Comparison of ENCODE assay signal across 11 cellular contexts in genomic region chr16:91484-91883, GRCh38. TPM values are rescaled to one million over a fixed set of nuclear protein-coding genes. Genes with fewer than 3 reads are reported as not detected.
DNase-seq lines count a peak whose midpoint lies in the region; ATAC-seq and TF ChIP-seq lines count a peak whose summit lies in the region.
"Had no signal": no experiment of that assay in that cellular context is flagged by ENCODE, and none has a peak within 500 bp of the region (broad histone marks: within the 10 kb centered on the region; RNA-seq: fewer than 3 reads in every experiment).

No MANE protein-coding gene starts in this region.

- peaks cover 12% of the 10 kb centered on the region for H3K36me3 Mint-ChIP-seq in CD4-positive, alpha-beta T cell (ENCODE audit: low read depth)

- no peaks in the 10 kb centered on the region for H3K27me3 Mint-ChIP-seq in CD4-positive, alpha-beta T cell
- H3K27me3 Mint-ChIP-seq: CD4-positive, alpha-beta memory T cell had no signal

- no peak overlapping the region for H3K4me3 ChIP-seq in parathyroid adenoma (ENCODE audit: low read depth, low read length)

- no peak overlapping the region for H3K9ac ChIP-seq in parathyroid adenoma

- no peaks in the 10 kb centered on the region for H3K9me3 ChIP-seq in parathyroid adenoma (ENCODE audit: control insufficient read depth, low read length)
- H3K9me3 ChIP-seq in CD4-positive, alpha-beta T cell (ENCODE audit: control insufficient read depth, low read length), result no peaks in the 10 kb centered on the region

- CTCF ChIA-PET in CD4-positive, alpha-beta T cell (lab: Charles Lee), result interaction anchor here (1.1 to 1.4 kb wide), 2 partner anchors 15 to 26 kb away, joined by 4 to 6 read pairs; no protein-coding TSS in a partner anchor

- H3K4me2 ChIP-seq in parathyroid adenoma (ENCODE audit: low read length), result peak overlapping the region; percentile 22

- H3K4me1 Mint-ChIP-seq in CD4-positive, alpha-beta T cell (ENCODE audit: low read depth), result no peaks in the 10 kb centered on the region
- H3K4me1 Mint-ChIP-seq: CD4-positive, alpha-beta memory T cell; nephron progenitor cell had no signal

- no peaks in the 10 kb centered on the region for H3K9me3 Mint-ChIP-seq in CD4-positive, alpha-beta T cell
- H3K9me3 Mint-ChIP-seq: activated T-helper 1 cell treated with anti-CD3 and anti-CD28 coated beads, Interleukin-12 subunit alpha, Interleukin-12 subunit beta, Interleukin-2, Interleukin-4 antibody, amounts not matched to agents 30 ng/mL and 10 ng/mL and 1 ng/mL, durations not matched to agents 14 hours and 24 hours and 36 hours; CD4-positive, alpha-beta memory T cell; nephron progenitor cell had no signal

- no peak for TF ChIP-seq CTCF in parathyroid adenoma (IDR thresholded peaks at IDR 0.05)
- TF ChIP-seq CTCF in CD4-positive, alpha-beta T cell (IDR thresholded peaks at IDR 0.05), result no peak

- no peaks in the 10 kb centered on the region for H3K27me3 ChIP-seq in parathyroid adenoma (ENCODE audit: control insufficient read depth, insufficient read depth, low read length)
- H3K27me3 ChIP-seq in CD4-positive, alpha-beta T cell (ENCODE audit: control insufficient read depth, insufficient read depth, low read length), result no peaks in the 10 kb centered on the region

- no peak overlapping the region for H3K27ac ChIP-seq in parathyroid adenoma
- H3K27ac ChIP-seq in CD4-positive, alpha-beta T cell (ENCODE audit: low read depth, low read length), result no peak overlapping the region

- peak; percentile 97 for DNase-seq in DMS79 treated with DMSO at 0.1 percent for 48 hours (lab: John Stamatoyannopoulos, UW)
- peak; percentile 80 for DNase-seq in NCI-H345 (lab: John Stamatoyannopoulos, UW)
- peak; percentile 76 for DNase-seq in fibroblast of peridontal ligament (ENCODE audit: extremely low read depth)
- no peak for DNase-seq in CD4-positive, alpha-beta T cell
- DNase-seq in OCI-M2 (lab: John Stamatoyannopoulos, UW; ENCODE audit: unreplicated experiment), result no peak
- DNase-seq in GF-D8 (lab: John Stamatoyannopoulos, UW), result no peak
- DNase-seq: CD4-positive, alpha-beta memory T cell; nephron progenitor cell had no signal

- H3K4me1 ChIP-seq in parathyroid adenoma, result no peaks in the 10 kb centered on the region

- POLR2A ChIA-PET in CD4-positive, alpha-beta T cell (lab: Charles Lee), result no interaction called here

- no peaks in the 10 kb centered on the region for H3K36me3 ChIP-seq in parathyroid adenoma (ENCODE audit: control insufficient read depth, insufficient read depth, low read length)

- intact Hi-C loops in CD4-positive, alpha-beta T cell (cut with DNase I, micrococcal nuclease), result no loop called here

- H2AFZ ChIP-seq in parathyroid adenoma, result no peak overlapping the region

- peaks cover 3% of the 10 kb centered on the region for H3K79me2 ChIP-seq in parathyroid adenoma

- H3K27ac Mint-ChIP-seq in CD4-positive, alpha-beta T cell, result no peak overlapping the region
- H3K27ac Mint-ChIP-seq: activated T-helper 1 cell treated with anti-CD3 and anti-CD28 coated beads, Interleukin-12 subunit alpha, Interleukin-12 subunit beta, Interleukin-2, Interleukin-4 antibody, amounts not matched to agents 30 ng/mL and 10 ng/mL and 1 ng/mL, durations not matched to agents 14 hours and 24 hours and 36 hours; CD4-positive, alpha-beta memory T cell; nephron progenitor cell had no signal

- ATAC-seq in CD4-positive, alpha-beta T cell (ENCODE audit: poor library complexity), result no peak
- ATAC-seq in HG02763 (IDR thresholded peaks at IDR 0.05; ENCODE audit: unreplicated experiment), result no peak

- no peak overlapping the region for H3K4me3 Mint-ChIP-seq in CD4-positive, alpha-beta T cell
- H3K4me3 Mint-ChIP-seq: activated T-helper 1 cell treated with anti-CD3 and anti-CD28 coated beads, Interleukin-12 subunit alpha, Interleukin-12 subunit beta, Interleukin-2, Interleukin-4 antibody, amounts not matched to agents 30 ng/mL and 10 ng/mL and 1 ng/mL, durations not matched to agents 14 hours and 24 hours and 36 hours; CD4-positive, alpha-beta memory T cell; nephron progenitor cell had no signal

RNA-seq across cellular contexts. Expression of gene MPG, which starts 13.5 kb away (rescaled TPM):
- 10 to 100 TPM; 14.1 to 17.1 TPM for total RNA-seq in CD4-positive, alpha-beta T cell

RNA-seq across cellular contexts. Expression of gene RHBDF1, which starts 19.1 kb away (rescaled TPM):
- total RNA-seq in CD4-positive, alpha-beta T cell, result under 1 TPM; 0.33 to 0.34 TPM
- total RNA-seq: CD4-positive, alpha-beta memory T cell had no signal

RNA-seq across cellular contexts. Expression of gene SNRNP25, which starts 37.9 kb away (rescaled TPM):
- 1 to 10 TPM; 4.8 to 5.1 TPM for total RNA-seq in CD4-positive, alpha-beta T cell

RNA-seq across cellular contexts. Expression of gene POLR3K, which starts 38.1 kb away (rescaled TPM):
- total RNA-seq in CD4-positive, alpha-beta T cell, result 1 to 10 TPM; 4.1 TPM

RNA-seq across cellular contexts. Expression of gene NPRL3, which starts 47.0 kb away (rescaled TPM):
- 10 to 100 TPM; 29.5 to 30.8 TPM for total RNA-seq in CD4-positive, alpha-beta T cell

Comparison
In these comparisons a context has a peak if more than half of its experiments do, and no peak if none do; other contexts are left out.
1. DNase-seq: peak in DMS79 treated with DMSO at 0.1 percent for 48 hours (single experiment), NCI-H345 (single experiment) and fibroblast of peridontal ligament (single experiment); none in CD4-positive, alpha-beta T cell (0 of 10), OCI-M2 (single experiment) and GF-D8 (single experiment).